In the genomic region with DNA sequence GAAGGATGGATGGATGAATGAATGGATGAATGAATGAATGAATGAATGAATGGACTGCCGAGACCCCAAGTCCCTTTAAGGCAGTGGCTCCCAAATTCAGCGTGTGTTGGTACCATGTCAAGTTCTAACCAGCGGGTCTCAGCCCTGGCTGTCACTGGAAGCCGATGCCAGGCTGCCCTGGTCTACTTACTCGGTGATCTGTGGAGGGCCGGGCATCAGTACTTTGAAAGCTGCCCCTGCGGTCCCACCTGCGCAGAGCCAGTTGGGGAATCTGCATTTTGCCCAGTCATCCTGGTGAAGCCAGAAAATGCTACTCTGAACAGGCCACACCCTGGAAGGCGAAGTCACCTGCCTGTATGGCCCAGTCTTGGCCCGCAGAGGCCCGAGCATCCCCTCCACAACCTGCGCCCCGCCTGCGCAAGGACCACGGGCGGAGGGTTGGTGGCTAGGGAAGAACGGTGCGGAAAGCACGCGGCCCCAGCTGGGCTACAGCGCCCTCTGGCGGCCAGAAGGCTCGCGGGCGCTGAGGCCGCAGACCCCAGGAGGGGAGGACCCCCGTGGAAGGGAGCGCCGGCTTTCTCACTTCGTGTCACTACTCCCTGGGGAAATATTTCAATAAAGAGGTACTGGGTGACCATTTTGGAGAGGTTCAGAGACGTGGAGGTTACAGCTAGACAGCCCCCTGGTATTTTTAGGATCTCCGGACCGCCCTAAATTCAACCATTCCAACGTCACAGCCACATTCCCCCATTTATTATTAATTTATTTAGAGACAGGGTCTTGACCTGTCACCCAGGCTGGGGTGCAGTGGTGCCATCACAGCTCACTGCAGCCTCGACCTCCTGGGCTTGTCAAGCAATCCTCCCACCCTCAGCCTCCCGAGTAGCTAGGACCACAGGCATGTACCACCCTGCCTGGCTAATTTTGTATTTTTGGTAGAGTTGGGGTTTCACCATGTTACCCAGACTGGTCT, we compare ENCODE assay signal across 8 cellular contexts. TPM values are rescaled to one million over a fixed set of nuclear protein-coding genes. Genes with fewer than 3 reads are reported as not detected.
DNase-seq lines count a peak whose midpoint lies in the region; ATAC-seq and TF ChIP-seq lines count a peak whose summit lies in the region.

No MANE protein-coding gene starts in this region.

- peak; percentile 52 for DNase-seq in NCI-H2196 (lab: John Stamatoyannopoulos, UW; ENCODE audit: unreplicated experiment)
- DNase-seq in NCI-H2196 treated with DMSO at 0.1 percent for 48 hours (lab: John Stamatoyannopoulos, UW; ENCODE audit: unreplicated experiment) = no peak
- peak; percentile 62 for DNase-seq in NAMALWA (ENCODE audit: low spot score)
- peak; percentile 58 for DNase-seq in activated CD4-positive, alpha-beta T cell treated with anti-CD3 and anti-CD28 coated beads, Interleukin-2, amount 10 ng/mL, durations not matched to agents 7 days and 5 days
- peak; percentile 45 for DNase-seq in effector CD4-positive, alpha-beta T cell
- DNase-seq in mucosa of descending colon = peak in 2 of 3 donors; percentile 57 to 70
- DNase-seq in stimulated activated effector memory CD8-positive, alpha-beta T cell treated with anti-CD3 and anti-CD28 coated beads, Interleukin-12 subunit alpha, Interleukin-12 subunit beta, amount 100 ng/mL, for 72 hours (ENCODE audit: low spot score in 2 of 2) = peak; percentile 62 to 81

- no peaks in the 10 kb centered on the region for H3K36me3 Mint-ChIP-seq in activated CD4-positive, alpha-beta T cell treated with anti-CD3 and anti-CD28 coated beads, Interleukin-2, amount 10 ng/mL, durations not matched to agents 7 days and 5 days (ENCODE audit: low read depth)
- H3K36me3 Mint-ChIP-seq in stimulated activated effector memory CD8-positive, alpha-beta T cell treated with anti-CD3 and anti-CD28 coated beads, Interleukin-12 subunit alpha, Interleukin-12 subunit beta, amount 100 ng/mL, for 72 hours = peaks cover 20% of the 10 kb centered on the region

- peak; percentile 95 for TF ChIP-seq CTCF in mucosa of descending colon (IDR thresholded peaks at IDR 0.05)

- peak; percentile 82 for ATAC-seq in mucosa of descending colon
- ATAC-seq in stimulated activated effector memory CD8-positive, alpha-beta T cell treated with anti-CD3 and anti-CD28 coated beads, Interleukin-12 subunit alpha, Interleukin-12 subunit beta, amount 100 ng/mL, for 72 hours = peak; percentile 75
- no peak for ATAC-seq in GM21447 (IDR thresholded peaks at IDR 0.05; ENCODE audit: unreplicated experiment)

- H3K4me1 ChIP-seq in mucosa of descending colon (ENCODE audit: low read depth) = peaks cover 12% of the 10 kb centered on the region

- intact Hi-C loops in mucosa of descending colon (cut with DNase I, micrococcal nuclease) = loop anchor here (1.0 to 5.0 kb wide), 2 partner anchors 82 to 84 kb away; no protein-coding TSS in a partner anchor

- no peaks in the 10 kb centered on the region for H3K9me3 Mint-ChIP-seq in activated CD4-positive, alpha-beta T cell treated with anti-CD3 and anti-CD28 coated beads, Interleukin-2, amount 10 ng/mL, durations not matched to agents 7 days and 5 days
- H3K9me3 Mint-ChIP-seq in stimulated activated effector memory CD8-positive, alpha-beta T cell treated with anti-CD3 and anti-CD28 coated beads, Interleukin-12 subunit alpha, Interleukin-12 subunit beta, amount 100 ng/mL, for 72 hours = no peaks in the 10 kb centered on the region

- no peak overlapping the region for H3K4me3 Mint-ChIP-seq in activated CD4-positive, alpha-beta T cell treated with anti-CD3 and anti-CD28 coated beads, Interleukin-2, amount 10 ng/mL, durations not matched to agents 7 days and 5 days
- H3K4me3 Mint-ChIP-seq in stimulated activated effector memory CD8-positive, alpha-beta T cell treated with anti-CD3 and anti-CD28 coated beads, Interleukin-12 subunit alpha, Interleukin-12 subunit beta, amount 100 ng/mL, for 72 hours = no peak overlapping the region

- CTCF ChIA-PET in activated CD4-positive, alpha-beta T cell treated with anti-CD3 and anti-CD28 coated beads, Interleukin-2, amount 10 ng/mL, durations not matched to agents 7 days and 5 days (lab: Charles Lee) = interaction anchor here (0.6 to 3.5 kb wide), 34 partner anchors 8 to 1798 kb away, joined by 3 to 31 read pairs (median 5); partner anchors contain the start of genes DCP1A and PRKCD

- H3K9me3 ChIP-seq in mucosa of descending colon = no peaks in the 10 kb centered on the region

- H3K27me3 Mint-ChIP-seq in activated CD4-positive, alpha-beta T cell treated with anti-CD3 and anti-CD28 coated beads, Interleukin-2, amount 10 ng/mL, durations not matched to agents 7 days and 5 days = no peaks in the 10 kb centered on the region

- peaks cover 12% of the 10 kb centered on the region for H3K4me1 Mint-ChIP-seq in activated CD4-positive, alpha-beta T cell treated with anti-CD3 and anti-CD28 coated beads, Interleukin-2, amount 10 ng/mL, durations not matched to agents 7 days and 5 days
- peaks cover 15% of the 10 kb centered on the region for H3K4me1 Mint-ChIP-seq in stimulated activated effector memory CD8-positive, alpha-beta T cell treated with anti-CD3 and anti-CD28 coated beads, Interleukin-12 subunit alpha, Interleukin-12 subunit beta, amount 100 ng/mL, for 72 hours

- POLR2A ChIA-PET in activated CD4-positive, alpha-beta T cell treated with anti-CD3 and anti-CD28 coated beads, Interleukin-2, amount 10 ng/mL, durations not matched to agents 7 days and 5 days (lab: Charles Lee) = no interaction called here

- no peaks in the 10 kb centered on the region for H3K36me3 ChIP-seq in mucosa of descending colon (ENCODE audit: low read depth)

- no peak overlapping the region for H3K4me3 ChIP-seq in mucosa of descending colon

- H3K27ac Mint-ChIP-seq in activated CD4-positive, alpha-beta T cell treated with anti-CD3 and anti-CD28 coated beads, Interleukin-2, amount 10 ng/mL, durations not matched to agents 7 days and 5 days = peak overlapping the region; percentile 73
- no peak overlapping the region for H3K27ac Mint-ChIP-seq in stimulated activated effector memory CD8-positive, alpha-beta T cell treated with anti-CD3 and anti-CD28 coated beads, Interleukin-12 subunit alpha, Interleukin-12 subunit beta, amount 100 ng/mL, for 72 hours

RNA-seq across cellular contexts. Expression of gene PRKCD, which starts 34.9 kb away (rescaled TPM):
- 10 to 100 TPM; 19.9 to 23.5 TPM for total RNA-seq in activated CD4-positive, alpha-beta T cell treated with anti-CD3 and anti-CD28 coated beads, Interleukin-2, amount 10 ng/mL, durations not matched to agents 7 days and 5 days
- 10 to 100 TPM; 46.8 to 87.9 (median 83.4) TPM for total RNA-seq in mucosa of descending colon

RNA-seq across cellular contexts. Expression of gene TKT, which starts 59.9 kb away (rescaled TPM):
- total RNA-seq in activated CD4-positive, alpha-beta T cell treated with anti-CD3 and anti-CD28 coated beads, Interleukin-2, amount 10 ng/mL, durations not matched to agents 7 days and 5 days = 100 to 1,000 TPM; 224 to 228 TPM
- total RNA-seq in mucosa of descending colon = 100 to 1,000 TPM; 180 to 260 (median 226) TPM
